3 cellular contexts compared by ENCODE assay signal in the genomic region with DNA sequence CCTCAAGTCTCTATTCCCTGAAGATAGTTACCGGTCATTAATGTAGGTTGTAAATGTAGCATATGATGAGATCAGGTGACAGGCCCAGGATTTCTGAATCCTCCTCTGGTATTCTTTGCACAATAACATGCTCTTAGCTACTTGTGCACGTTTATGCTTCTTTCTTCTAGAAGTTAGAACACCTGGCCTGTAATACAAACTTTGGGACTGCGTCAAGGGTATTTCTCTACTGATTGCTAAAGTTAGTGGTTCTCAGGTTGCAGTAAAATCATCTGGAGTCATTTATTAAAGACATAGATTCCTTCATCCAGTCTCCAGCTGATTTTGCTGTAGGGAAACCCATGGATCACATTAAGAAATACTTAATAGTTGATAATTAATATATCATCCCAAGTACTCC.
"Had no signal": no experiment of that assay in that cellular context is flagged by ENCODE, and none has a peak within 500 bp of the region (broad histone marks: within the 10 kb centered on the region; RNA-seq: fewer than 3 reads in every experiment).

No MANE protein-coding gene starts in this region.

- H3K4me3 ChIP-seq: GM12878 had no signal

- DNase-seq: GDM1, GF-D8 had no signal
